ENCODE assay signal across 8 cellular contexts in genomic region chr17:2335726-2336214, GRCh38. TPM values are rescaled to one million over a fixed set of nuclear protein-coding genes. Genes with fewer than 3 reads are reported as not detected.
DNase-seq lines count a peak whose midpoint lies in the region; ATAC-seq and TF ChIP-seq lines count a peak whose summit lies in the region.

No MANE protein-coding gene starts in this region.

- H3K36me3 ChIP-seq in BLaER1, result peaks cover 53% of the 10 kb centered on the region
- H3K36me3 ChIP-seq in lower lobe of right lung, result peaks cover 47% of the 10 kb centered on the region
- peaks cover 45% of the 10 kb centered on the region for H3K36me3 ChIP-seq in upper lobe of right lung

- peak overlapping the region; percentile 83 for H3K27ac ChIP-seq in BLaER1
- H3K27ac ChIP-seq in lower lobe of right lung, result peak overlapping the region; percentile 84
- peak overlapping the region; percentile 59 for H3K27ac ChIP-seq in upper lobe of right lung

- POLR2A ChIA-PET in MCF 10A (lab: Yijun Ruan, JAX), result interaction anchor here (0.6 to 5.9 kb wide), 34 partner anchors 9 to 1382 kb away, joined by 3 to 111 read pairs (median 6); partner anchors contain the start of genes OVCA2, RPA1, SMG6 and SMYD4

- peaks cover 36% of the 10 kb centered on the region for H3K4me1 ChIP-seq in BLaER1
- peaks cover 14% of the 10 kb centered on the region for H3K4me1 ChIP-seq in lower lobe of right lung
- peaks cover 18% of the 10 kb centered on the region for H3K4me1 ChIP-seq in upper lobe of right lung

- H3K4me3 ChIP-seq in BLaER1 (peak overlapping the region; percentile 89), lower lobe of right lung (peak overlapping the region; percentile 86), upper lobe of right lung (peak overlapping the region; percentile 84)

- no peaks in the 10 kb centered on the region for H3K27me3 ChIP-seq in BLaER1
- H3K27me3 ChIP-seq in lower lobe of right lung (ENCODE audit: low read depth), result no peaks in the 10 kb centered on the region
- no peaks in the 10 kb centered on the region for H3K27me3 ChIP-seq in upper lobe of right lung

- H3K4me3 Mint-ChIP-seq in MCF 10A (ENCODE audit: unreplicated experiment), result peak overlapping the region; percentile 96

- H3K36me3 Mint-ChIP-seq in MCF 10A (ENCODE audit: insufficient read depth, unreplicated experiment), result peaks cover 18% of the 10 kb centered on the region

- H4K20me1 ChIP-seq in BLaER1, result peaks cover 62% of the 10 kb centered on the region

- H3K4me1 Mint-ChIP-seq in MCF 10A (ENCODE audit: insufficient read depth, unreplicated experiment), result peaks cover 8% of the 10 kb centered on the region

- peak overlapping the region; percentile 94 for H3K27ac Mint-ChIP-seq in MCF 10A (ENCODE audit: low read depth, unreplicated experiment)

- TSS peak; percentile 54 for BruUV-seq in MCF 10A (replicated peaks; lab: Mats Ljungman, UMichigan)

- DNase-seq in HT1080 (ENCODE audit: low read depth) (peak; percentile 17), MCF 10A (ENCODE audit: unreplicated experiment) (no peak), lower lobe of right lung (no peak), upper lobe of right lung (no peak)

- no peak for ATAC-seq in lower lobe of right lung
- no peak for ATAC-seq in upper lobe of right lung
- ATAC-seq in GM19023 (IDR thresholded peaks at IDR 0.05; ENCODE audit: unreplicated experiment), result no peak
- ATAC-seq in GM18520 (IDR thresholded peaks at IDR 0.05; ENCODE audit: unreplicated experiment), result no peak
- ATAC-seq in HG02610 (IDR thresholded peaks at IDR 0.05; ENCODE audit: unreplicated experiment), result no peak

- intact Hi-C loops in MCF 10A (cut with micrococcal nuclease), result no loop called here
- intact Hi-C loops in lower lobe of right lung (cut with DNase I), result no loop called here
- intact Hi-C loops in upper lobe of right lung (cut with DNase I), result no loop called here

- H3K9me3 Mint-ChIP-seq in MCF 10A (ENCODE audit: unreplicated experiment), result no peaks in the 10 kb centered on the region

- no peak for TF ChIP-seq CTCF in MCF 10A (IDR thresholded peaks at IDR 0.05; ENCODE audit: unreplicated experiment)
- TF ChIP-seq CTCF in lower lobe of right lung (IDR thresholded peaks at IDR 0.05), result no peak
- TF ChIP-seq CTCF in upper lobe of right lung (IDR thresholded peaks at IDR 0.05), result no peak

- CTCF ChIA-PET in MCF 10A (lab: Yijun Ruan, JAX), result interaction anchor here (0.6 to 1.3 kb wide), 4 partner anchors 33 to 280 kb away, joined by 3 to 6 read pairs (median 4); partner anchors contain the start of genes SMG6 and SRR

- H3K4me2 ChIP-seq in BLaER1, result peak overlapping the region; percentile 100

- H3K9me3 ChIP-seq in BLaER1 (no peaks in the 10 kb centered on the region), lower lobe of right lung (no peaks in the 10 kb centered on the region), upper lobe of right lung (no peaks in the 10 kb centered on the region)

- H3K27me3 Mint-ChIP-seq in MCF 10A (ENCODE audit: insufficient read depth, unreplicated experiment), result no peaks in the 10 kb centered on the region

- H3K9ac ChIP-seq in BLaER1, result peak overlapping the region; percentile 94

RNA-seq across cellular contexts. Expression of gene TSR1, which starts 0.5 kb away (rescaled TPM):
- 144 and 165 TPM in 2 replicates for total RNA-seq in HT1080 (2014; rRNA removed; shearing (Covaris generic))
- 79.6 and 88.6 TPM in 2 replicates for polyA plus RNA-seq in HT1080 (2015; cell fraction: cytosol; rRNA removed)
- polyA plus RNA-seq in HT1080 (2015; cell fraction: nucleus; rRNA removed), result 128 and 142 TPM in 2 replicates
- total RNA-seq in MCF 10A (2022) (44.3 and 61.5 TPM in 2 replicates), lower lobe of right lung (18.8 TPM), upper lobe of right lung (17.7 TPM)

RNA-seq across cellular contexts. Expression of gene SGSM2, which starts 1.5 kb away (rescaled TPM):
- 35.8 and 39.4 TPM in 2 replicates for total RNA-seq in HT1080 (2014; rRNA removed; shearing (Covaris generic))
- polyA plus RNA-seq in HT1080 (2015; cell fraction: cytosol; rRNA removed), result 15.1 and 15.6 TPM in 2 replicates
- 171 and 177 TPM in 2 replicates for polyA plus RNA-seq in HT1080 (2015; cell fraction: nucleus; rRNA removed)
- total RNA-seq in MCF 10A (2022) (26.5 and 35.1 TPM in 2 replicates), lower lobe of right lung (55.4 TPM), upper lobe of right lung (55.0 TPM)

RNA-seq across cellular contexts. Expression of gene SRR, which starts 32.0 kb away (rescaled TPM):
- 5.3 and 15.3 TPM in 2 replicates for total RNA-seq in HT1080 (2014; rRNA removed; shearing (Covaris generic))
- polyA plus RNA-seq in HT1080 (2015; cell fraction: cytosol; rRNA removed), result 7.3 and 13.6 TPM in 2 replicates
- 5.8 and 6.2 TPM in 2 replicates for polyA plus RNA-seq in HT1080 (2015; cell fraction: nucleus; rRNA removed)
- 7.7 and 16.6 TPM in 2 replicates for total RNA-seq in MCF 10A (2022)
- 12.2 TPM for total RNA-seq in lower lobe of right lung
- 6.3 TPM for total RNA-seq in upper lobe of right lung

RNA-seq across cellular contexts. Expression of gene SMG6, which starts 32.2 kb away (rescaled TPM):
- total RNA-seq in HT1080 (2014; rRNA removed; shearing (Covaris generic)), result 42.8 and 43.9 TPM in 2 replicates
- 55.6 TPM in 2 replicates for polyA plus RNA-seq in HT1080 (2015; cell fraction: cytosol; rRNA removed)
- polyA plus RNA-seq in HT1080 (2015; cell fraction: nucleus; rRNA removed), result 54.3 and 58.0 TPM in 2 replicates
- 17.0 and 23.2 TPM in 2 replicates for total RNA-seq in MCF 10A (2022)
- total RNA-seq in lower lobe of right lung, result 33.8 TPM
- 28.8 TPM for total RNA-seq in upper lobe of right lung
